Comparison of ENCODE assay signal across 22 cellular contexts in genomic region chr2:168510125-168510756, GRCh38. TPM values are rescaled to one million over a fixed set of nuclear protein-coding genes. Genes with fewer than 3 reads are reported as not detected.
DNase-seq lines count a peak whose midpoint lies in the region; ATAC-seq and TF ChIP-seq lines count a peak whose summit lies in the region.
"Had no signal": no experiment of that assay in that cellular context is flagged by ENCODE, and none has a peak within 500 bp of the region (broad histone marks: within the 10 kb centered on the region; RNA-seq: fewer than 3 reads in every experiment).

No MANE protein-coding gene starts in this region.

- no CpG with 5 or more reads among the region's 6 CpGs for WGBS in neuronal stem cell (ENCODE audit: extremely low coverage in 2 of 2, insufficient read length in 2 of 2, insufficient replicate concordance in 1 of 2), 2 donors

- no peak for TF ChIP-seq CTCF in glutamatergic neuron (IDR thresholded peaks at IDR 0.05; ENCODE audit: partially characterized antibody, unreplicated experiment)

- no peak overlapping the region for H3K4me3 ChIP-seq in neuronal stem cell (ENCODE audit: low read length in 2 of 2)

- no peak overlapping the region for H3K4me2 ChIP-seq in neuronal stem cell (ENCODE audit: insufficient read depth, low read length, poor library complexity, severe bottlenecking)

- H2BK15ac ChIP-seq in neuronal stem cell (ENCODE audit: low read length): no peak overlapping the region

- no peak overlapping the region for H3K23ac ChIP-seq in neuronal stem cell (ENCODE audit: low read depth, low read length, poor library complexity)

- peaks cover 0 to 2% of the 10 kb centered on the region in 2 donors for H3K36me3 ChIP-seq in neuronal stem cell (replicated peaks in 1 of 2; ENCODE audit: control insufficient read depth in 2 of 2, insufficient read depth in 2 of 2, low read length in 2 of 2)

- no peaks in the 10 kb centered on the region for H3K36me3 Mint-ChIP-seq in glutamatergic neuron (ENCODE audit: unreplicated experiment)

- ATAC-seq in GM21528 (IDR thresholded peaks at IDR 0.05; ENCODE audit: low FRiP score, unreplicated experiment): no peak
- ATAC-seq in HG03139 (IDR thresholded peaks at IDR 0.05; ENCODE audit: unreplicated experiment): no peak
- ATAC-seq: T-helper 17 cell had no signal

- H3K27me3 ChIP-seq in neuronal stem cell (ENCODE audit: control insufficient read depth in 3 of 3, insufficient read depth in 3 of 3, low read depth in 1 of 3, low read length in 3 of 3): no peaks in the 10 kb centered on the region

- H3K27ac ChIP-seq in neuronal stem cell (replicated peaks; ENCODE audit: low read length): no peak overlapping the region
- H3K27ac ChIP-seq: HL-60 had no signal

- H3K9me3 Mint-ChIP-seq in glutamatergic neuron (ENCODE audit: unreplicated experiment): peaks cover 8% of the 10 kb centered on the region

- H4K91ac ChIP-seq in neuronal stem cell (ENCODE audit: low read depth, low read length, poor library complexity): no peak overlapping the region

- H3K4me3 Mint-ChIP-seq in glutamatergic neuron (ENCODE audit: unreplicated experiment): no peak overlapping the region

- no peaks in the 10 kb centered on the region for H3K9me3 ChIP-seq in neuronal stem cell (replicated peaks in 1 of 2; ENCODE audit: control insufficient read depth in 2 of 2, insufficient read depth in 1 of 2, low read depth in 1 of 2, low read length in 2 of 2)

- no peak overlapping the region for H3K4ac ChIP-seq in neuronal stem cell (ENCODE audit: low read length)

- no peak overlapping the region for H2AK5ac ChIP-seq in neuronal stem cell (ENCODE audit: low read depth, low read length)

- no peaks in the 10 kb centered on the region for H3K79me1 ChIP-seq in neuronal stem cell (ENCODE audit: low read depth, low read length)

- H2AFZ ChIP-seq in neuronal stem cell (ENCODE audit: low read length): no peak overlapping the region

- DNase-seq in NCI-H510A treated with DMSO at 0.1 percent for 48 hours (lab: John Stamatoyannopoulos, UW) (peak; percentile 10), NCI-H510A (lab: John Stamatoyannopoulos, UW) (no peak), SK-N-DZ (ENCODE audit: low spot score) (peak; percentile 51), glutamatergic neuron (no peak), neuronal stem cell (ENCODE audit: low spot score) (no peak)
- DNase-seq: Calu3, HCEC 1CT, Karpas-422, NCI-H1105, NCI-H1436 treated with DMSO at 0.1 percent for 48 hours, NCI-H1930, NCI-H2171, NCI-H226, NCI-H524, NCI-H82, RPMI8226, SHP77, SW 1271, T-helper 17 cell had no signal

- no peak overlapping the region for H3K14ac ChIP-seq in neuronal stem cell (ENCODE audit: low read length)

- peaks cover 7 to 11% of the 10 kb centered on the region in 2 donors for H3K4me1 ChIP-seq in neuronal stem cell (ENCODE audit: control insufficient read depth in 2 of 2, insufficient read depth in 1 of 2, low read depth in 1 of 2, low read length in 2 of 2)

- no peak overlapping the region for H3K9ac ChIP-seq in neuronal stem cell (ENCODE audit: low read depth, low read length, poor library complexity)

- peaks cover 57% of the 10 kb centered on the region for H3K4me1 Mint-ChIP-seq in glutamatergic neuron (ENCODE audit: low read depth, unreplicated experiment)

- no peak overlapping the region for H2BK5ac ChIP-seq in neuronal stem cell (ENCODE audit: low read length)

- H3K18ac ChIP-seq in neuronal stem cell (ENCODE audit: low read length): peak overlapping the region; percentile 64

- H2BK12ac ChIP-seq in neuronal stem cell (ENCODE audit: low read length): no peak overlapping the region

- H3K27ac Mint-ChIP-seq in glutamatergic neuron (ENCODE audit: unreplicated experiment): peak overlapping the region; percentile 73

- H4K8ac ChIP-seq in neuronal stem cell (ENCODE audit: low read depth, low read length): no peak overlapping the region

- peaks cover 7% of the 10 kb centered on the region for H3K27me3 Mint-ChIP-seq in glutamatergic neuron (ENCODE audit: unreplicated experiment)
- H3K27me3 Mint-ChIP-seq: T-helper 17 cell had no signal

- H2BK120ac ChIP-seq in neuronal stem cell (ENCODE audit: low read depth, low read length): no peak overlapping the region

RNA-seq across cellular contexts. Expression of gene CERS6, which starts 54.2 kb away (rescaled TPM):
- polyA plus RNA-seq in SK-N-DZ (2014; cell fraction: cytosol; rRNA removed): 27.7 and 30.4 TPM in 2 replicates
- polyA plus RNA-seq in SK-N-DZ (2014; cell fraction: nucleus; rRNA removed): 19.0 and 27.7 TPM in 2 replicates
- 143 TPM for total RNA-seq in glutamatergic neuron (ENCODE audit: unreplicated experiment)
- polyA plus RNA-seq in neuronal stem cell (2013, experiment 1 of 2): 26.3 TPM
- 27.0 TPM for polyA plus RNA-seq in neuronal stem cell (2013, experiment 2 of 2)

Comparison
In these comparisons a context has a peak if more than half of its experiments do, and no peak if none do; other contexts are left out.
1. DNase-seq: peak in NCI-H510A treated with DMSO at 0.1 percent for 48 hours (single experiment) and SK-N-DZ (single experiment); none in NCI-H510A (single experiment), glutamatergic neuron (single experiment) and neuronal stem cell (single experiment).